Comparison of ENCODE assay signal across 6 cellular contexts in genomic region chr17:75854881-75855309, GRCh38.
DNase-seq lines count a peak whose midpoint lies in the region; ATAC-seq lines count a peak whose summit lies in the region.

No MANE protein-coding gene starts in this region.

- peaks cover 4% of the 10 kb centered on the region for H3K4me1 ChIP-seq in endocrine pancreas (ENCODE audit: control insufficient read depth, insufficient read depth, low read length)

- H3K36me3 ChIP-seq in endocrine pancreas (ENCODE audit: control insufficient read depth, insufficient read depth, low read length): peaks cover 7% of the 10 kb centered on the region

- peak overlapping the region; percentile 86 for H3K9ac ChIP-seq in endocrine pancreas (ENCODE audit: control insufficient read depth, insufficient read depth, low read length)

- H3K4me3 ChIP-seq in endocrine pancreas (ENCODE audit: control insufficient read depth, insufficient read depth, low read length) (peak overlapping the region; percentile 89), skeletal muscle cell (ENCODE audit: low read depth, low read length) (peak overlapping the region; percentile 88)

- H3K9me3 ChIP-seq in endocrine pancreas (ENCODE audit: control insufficient read depth, low read length): no peaks in the 10 kb centered on the region

- DNase-seq in skeletal muscle cell (ENCODE audit: low read depth): no peak
- DNase-seq in activated gamma-delta T cell treated with Interleukin-2 at 50 U/mL for 16 hours: no peak
- no peak for DNase-seq in EL
- DNase-seq in stimulated activated CD4-positive, alpha-beta T cell treated with anti-CD3 and anti-CD28 coated beads, Interleukin-4, amount 100 ng/mL, for 1 hour: no peak

- no peaks in the 10 kb centered on the region for H3K27me3 ChIP-seq in endocrine pancreas (ENCODE audit: control insufficient read depth, insufficient read depth, low read length)

- ATAC-seq in HG03039 (IDR thresholded peaks at IDR 0.05; ENCODE audit: unreplicated experiment): peak; percentile 5
